In genomic region chr2:7819860-7820259, GRCh38 we compare ENCODE assay signal across 19 cellular contexts.
DNase-seq lines count a peak whose midpoint lies in the region; ATAC-seq, FAIRE-seq and TF ChIP-seq lines count a peak whose summit lies in the region.
"Had no signal": no experiment of that assay in that cellular context is flagged by ENCODE, and none has a peak within 500 bp of the region (broad histone marks: within the 10 kb centered on the region; RNA-seq: fewer than 3 reads in every experiment).

No MANE protein-coding gene starts in this region.

- no peak for FAIRE-seq in H54 (lab: Jason Lieb, UNC)
- FAIRE-seq: A204.1, GM18507 had no signal

- no peak overlapping the region for H2BK120ac ChIP-seq in mesenchymal stem cell (ENCODE audit: low read depth, low read length)

- no peaks in the 10 kb centered on the region for H3K36me3 ChIP-seq in PC-3 (ENCODE audit: low read depth, low read length)
- no peaks in the 10 kb centered on the region for H3K36me3 ChIP-seq in mesenchymal stem cell (ENCODE audit: control insufficient read depth in 1 of 2, insufficient read depth in 2 of 2, low read depth in 1 of 2, low read length in 2 of 2)
- H3K36me3 ChIP-seq in aorta (ENCODE audit: control insufficient read depth in 1 of 2, insufficient read depth in 2 of 2, low read length in 1 of 2) = no peaks in the 10 kb centered on the region
- H3K36me3 ChIP-seq: MG63 had no signal

- H3K18ac ChIP-seq in mesenchymal stem cell (ENCODE audit: low read depth in 1 of 2, low read length in 2 of 2) = no peak overlapping the region

- H3K9ac ChIP-seq in PC-3 (ENCODE audit: low read length) (no peak overlapping the region), mesenchymal stem cell (ENCODE audit: low read length) (no peak overlapping the region)

- H3K23ac ChIP-seq in mesenchymal stem cell (ENCODE audit: low read length in 2 of 2) = no peak overlapping the region

- CTCF ChIA-PET in PC-3 (lab: Charles Lee) = no interaction called here

- H3K4me1 ChIP-seq in PC-3 (ENCODE audit: insufficient read depth, low read length) = peaks cover 7% of the 10 kb centered on the region
- H3K4me1 ChIP-seq in mesenchymal stem cell (ENCODE audit: control insufficient read depth, insufficient read depth, low read depth, low read length) = peaks cover 4% of the 10 kb centered on the region
- no peaks in the 10 kb centered on the region for H3K4me1 ChIP-seq in aorta (ENCODE audit: control insufficient read depth in 1 of 2, insufficient read depth in 2 of 2, low read length in 2 of 2)

- H3K27me3 ChIP-seq in PC-3 (ENCODE audit: low read length) (no peaks in the 10 kb centered on the region), mesenchymal stem cell (ENCODE audit: control insufficient read depth in 1 of 2, insufficient read depth in 1 of 2, low read length in 2 of 2) (no peaks in the 10 kb centered on the region), aorta (ENCODE audit: control insufficient read depth in 1 of 2, insufficient read depth in 2 of 2, low read length in 1 of 2) (no peaks in the 10 kb centered on the region)
- H3K27me3 ChIP-seq: MG63 had no signal

- TF ChIP-seq POLR2A in H54 (IDR thresholded peaks at IDR 0.05; ENCODE audit: low read depth, low read length) = no peak

- POLR2A ChIA-PET in PC-3 (lab: Charles Lee; ENCODE audit: unreplicated experiment) = no interaction called here

- H2AFZ ChIP-seq in PC-3 (ENCODE audit: low read length) (0 out of 2 replicates have a peak overlapping the region, but pooled peaks have one; percentile 27), mesenchymal stem cell (ENCODE audit: low read depth, low read length) (no peak overlapping the region)

- no peak overlapping the region for H3K4me2 ChIP-seq in PC-3 (ENCODE audit: low read length)
- H3K4me2 ChIP-seq in mesenchymal stem cell (ENCODE audit: low read length, poor library complexity, severe bottlenecking) = peak overlapping the region; percentile 18

- BruUV-seq in PC-3 (replicated peaks; lab: Mats Ljungman, UMichigan) = no TSS peak

- H4K20me1 ChIP-seq in PC-3 (ENCODE audit: low read length) = no peaks in the 10 kb centered on the region

- H3K79me2 ChIP-seq in PC-3 (ENCODE audit: low read length) = no peaks in the 10 kb centered on the region

- H2BK15ac ChIP-seq in mesenchymal stem cell (ENCODE audit: low read depth, poor library complexity, severe bottlenecking) = no peak overlapping the region

- H2BK5ac ChIP-seq in mesenchymal stem cell (ENCODE audit: low read depth, low read length, poor library complexity, severe bottlenecking) = no peak overlapping the region

- ATAC-seq in PC-3 = no peak
- no peak for ATAC-seq in aorta (ENCODE audit: low FRiP score)
- no peak for ATAC-seq in GM19324 (IDR thresholded peaks at IDR 0.05; ENCODE audit: low FRiP score, unreplicated experiment)

- H4K91ac ChIP-seq in mesenchymal stem cell (ENCODE audit: low read length) = no peak overlapping the region

- no peak overlapping the region for H3K14ac ChIP-seq in mesenchymal stem cell (ENCODE audit: low read length in 2 of 2)

- no peak for TF ChIP-seq CTCF in PC-3 (conservative IDR thresholded peaks at IDR 0.05; ENCODE audit: low read depth, low read length)

- H3K4me3 ChIP-seq in PC-3 (ENCODE audit: low read length) (no peak overlapping the region), mesenchymal stem cell (ENCODE audit: insufficient read depth in 1 of 2, low read depth in 1 of 2, low read length in 2 of 2) (no peak overlapping the region), aorta (ENCODE audit: low read length in 2 of 2) (no peak overlapping the region)
- H3K4me3 ChIP-seq: MG63 had no signal

- WGBS in mesenchymal stem cell = 27% methylated on average over 1 of the region's 4 CpGs
- WGBS in aorta, 2 donors = 83 to 89% methylated on average over 4 of the region's 4 CpGs

- H3K4ac ChIP-seq in mesenchymal stem cell (ENCODE audit: low read depth in 1 of 2, low read length in 2 of 2) = no peak overlapping the region

- no peak overlapping the region for H2BK12ac ChIP-seq in mesenchymal stem cell (ENCODE audit: low read length in 2 of 2)

- no peak overlapping the region for H4K8ac ChIP-seq in mesenchymal stem cell (ENCODE audit: low read length)

- intact Hi-C loops in PC-3 (cut with micrococcal nuclease) (loop anchor here (10.0 kb wide), 2 partner anchors 305 to 395 kb away; no protein-coding TSS in a partner anchor), aorta (cut with DNase I) (no loop called here)

- no peaks in the 10 kb centered on the region for H3K9me3 ChIP-seq in PC-3 (ENCODE audit: low read length)
- no peaks in the 10 kb centered on the region for H3K9me3 ChIP-seq in mesenchymal stem cell (ENCODE audit: control insufficient read depth, low read length)
- no peaks in the 10 kb centered on the region for H3K9me3 ChIP-seq in aorta (ENCODE audit: control insufficient read depth, low read length)
- H3K9me3 ChIP-seq: MG63 had no signal

- no peaks in the 10 kb centered on the region for H3F3A ChIP-seq in PC-3 (ENCODE audit: low read length, unreplicated experiment)

- DNase-seq in NCI-H82 (lab: John Stamatoyannopoulos, UW) (peak; percentile 23), NCI-H82 treated with DMSO at 0.1 percent for 48 hours (lab: John Stamatoyannopoulos, UW; ENCODE audit: unreplicated experiment) (no peak), PC-3 (no peak), mesenchymal stem cell (peak; percentile 22), aorta (no peak), H54 (ENCODE audit: insufficient read length, low spot score) (no peak)
- DNase-seq: DMS53; NCI-H1092 treated with DMSO at 0.1 percent for 48 hours; NCI-H2081 treated with DMSO at 0.1 percent for 48 hours; NCI-H2227 treated with DMSO at 0.1 percent for 48 hours; NCI-H524; NK-92 treated with Interleukin-12 subunit alpha and Interleukin-12 subunit beta, amount 100 ng/mL, for 24 hours; RPMI8226; SIG-M5 had no signal

- H3K9me2 ChIP-seq in PC-3 (replicated peaks; ENCODE audit: low read length) = no peaks in the 10 kb centered on the region

- H2AK5ac ChIP-seq in mesenchymal stem cell (ENCODE audit: low read length, severe bottlenecking) = no peak overlapping the region

- H3K79me1 ChIP-seq in mesenchymal stem cell (replicated peaks; ENCODE audit: low read length, poor library complexity, severe bottlenecking) = no peaks in the 10 kb centered on the region

- H3K27ac ChIP-seq in PC-3 (ENCODE audit: low read length) (no peak overlapping the region), mesenchymal stem cell (ENCODE audit: low read length, poor library complexity, severe bottlenecking) (peak overlapping the region; percentile 28), aorta (ENCODE audit: low read depth in 1 of 2, low read length in 2 of 2) (no peak overlapping the region)
- H3K27ac ChIP-seq: C4-2B had no signal

Comparison
In these comparisons a context has a peak if more than half of its experiments do, and no peak if none do; other contexts are left out.
1. DNase-seq: peak in NCI-H82 (single experiment) and mesenchymal stem cell (single experiment); none in NCI-H82 treated with DMSO at 0.1 percent for 48 hours (single experiment), PC-3 (single experiment), aorta (0 of 2) and H54 (single experiment).